ENCODE assay signal across 1 cellular context in the genomic region with DNA sequence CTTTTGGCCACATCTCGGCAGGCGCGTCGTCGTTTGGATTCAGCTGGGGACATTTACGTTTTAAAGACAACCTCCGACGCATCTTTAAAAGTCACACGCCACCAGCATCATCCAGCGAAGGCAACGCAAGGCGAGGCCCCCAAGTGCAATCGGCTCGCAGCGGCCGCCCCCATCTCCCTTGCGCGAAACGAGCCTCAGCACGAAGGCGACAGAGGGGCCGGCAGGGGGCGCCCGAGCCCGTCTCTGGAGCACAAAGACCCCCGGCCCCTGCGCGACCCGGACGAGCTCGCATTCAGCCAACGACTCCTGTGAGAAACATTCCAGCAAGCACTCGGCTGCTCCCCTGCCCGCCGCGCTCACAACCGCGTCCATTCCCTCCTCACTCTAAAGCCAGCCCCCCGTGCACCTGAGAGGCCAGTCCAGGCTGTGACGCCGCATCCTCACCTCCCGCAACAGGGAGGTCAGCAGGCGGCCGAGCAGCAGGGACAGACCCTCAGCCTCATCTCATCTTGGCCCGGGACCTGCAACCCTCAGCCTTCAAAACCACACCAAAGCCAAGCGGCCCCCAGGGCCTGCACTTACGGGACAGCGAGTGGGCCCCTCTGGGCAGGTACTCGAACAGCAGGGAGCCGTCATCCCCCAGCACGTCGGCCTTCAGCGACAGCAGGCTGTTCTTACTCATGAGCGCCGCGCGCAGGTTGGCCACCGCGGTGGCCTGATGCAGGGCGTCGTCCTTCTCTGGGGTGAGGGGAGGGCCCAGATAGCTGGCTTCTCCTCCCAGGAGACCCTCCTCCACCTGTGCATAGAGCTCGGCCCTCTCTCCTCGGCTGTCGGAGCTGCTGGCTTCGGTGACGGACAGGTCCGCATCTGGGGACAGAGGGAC.
TF ChIP-seq lines count a peak whose summit lies in the region.

No MANE protein-coding gene starts in this region.

TF ChIP-seq in H1, 55 proteins besides CTCF, POLR2A, EP300 and RAD21:
- TF ChIP-seq FOSL1 (IDR thresholded peaks at IDR 0.05; ENCODE audit: insufficient read depth, low read depth, low read length), result no peak
- no peak for TF ChIP-seq CHD2 (IDR thresholded peaks at IDR 0.05; ENCODE audit: low read length)
- no peak; the same call in 1 of the 2 replicates for TF ChIP-seq SP1 (IDR thresholded peaks at IDR 0.05; ENCODE audit: low read depth, low read length)
- TF ChIP-seq BCL11A (IDR thresholded peaks at IDR 0.05; ENCODE audit: low read depth in 2 of 2, low read length in 2 of 2), result no peak
- no peak for TF ChIP-seq JUND (IDR thresholded peaks at IDR 0.05; ENCODE audit: low read length)
- TF ChIP-seq, protein P1, sequence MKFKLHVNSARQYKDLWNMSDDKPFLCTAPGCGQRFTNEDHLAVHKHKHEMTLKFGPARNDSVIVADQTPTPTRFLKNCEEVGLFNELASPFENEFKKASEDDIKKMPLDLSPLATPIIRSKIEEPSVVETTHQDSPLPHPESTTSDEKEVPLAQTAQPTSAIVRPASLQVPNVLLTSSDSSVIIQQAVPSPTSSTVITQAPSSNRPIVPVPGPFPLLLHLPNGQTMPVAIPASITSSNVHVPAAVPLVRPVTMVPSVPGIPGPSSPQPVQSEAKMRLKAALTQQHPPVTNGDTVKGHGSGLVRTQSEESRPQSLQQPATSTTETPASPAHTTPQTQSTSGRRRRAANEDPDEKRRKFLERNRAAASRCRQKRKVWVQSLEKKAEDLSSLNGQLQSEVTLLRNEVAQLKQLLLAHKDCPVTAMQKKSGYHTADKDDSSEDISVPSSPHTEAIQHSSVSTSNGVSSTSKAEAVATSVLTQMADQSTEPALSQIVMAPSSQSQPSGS (IDR thresholded peaks at IDR 0.05; ENCODE audit: low read length), result no peak
- TF ChIP-seq SP4 (IDR thresholded peaks at IDR 0.05; ENCODE audit: low read length), result no peak
- TF ChIP-seq HDAC6 (IDR thresholded peaks at IDR 0.05; ENCODE audit: low read depth, low read length), result no peak
- no peak for TF ChIP-seq SIX5 (IDR thresholded peaks at IDR 0.05; ENCODE audit: low read depth, low read length)
- TF ChIP-seq JUN (IDR thresholded peaks at IDR 0.05; ENCODE audit: low read depth, low read length), result no peak
- no peak for TF ChIP-seq TAF7 (optimal IDR thresholded peaks at IDR 0.05; ENCODE audit: borderline replicate concordance, low read depth, low read length)
- 0 out of 2 replicates have a peak, but pooled peaks have one; percentile 11 for TF ChIP-seq SRF (IDR thresholded peaks at IDR 0.05; ENCODE audit: low read depth, low read length)
- TF ChIP-seq SUZ12 (IDR thresholded peaks at IDR 0.05; ENCODE audit: low read length), result no peak
- TF ChIP-seq, protein P2, sequence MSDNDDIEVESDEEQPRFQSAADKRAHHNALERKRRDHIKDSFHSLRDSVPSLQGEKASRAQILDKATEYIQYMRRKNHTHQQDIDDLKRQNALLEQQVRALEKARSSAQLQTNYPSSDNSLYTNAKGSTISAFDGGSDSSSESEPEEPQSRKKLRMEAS (IDR thresholded peaks at IDR 0.05), result peak; percentile 15; the same call in 1 of the 2 replicates
- no peak for TF ChIP-seq NRF1 (IDR thresholded peaks at IDR 0.05; ENCODE audit: low read depth, low read length)
- no peak for TF ChIP-seq RFX5 (IDR thresholded peaks at IDR 0.05; ENCODE audit: borderline replicate concordance, low read depth, low read length)
- no peak for TF ChIP-seq PHF8 (conservative IDR thresholded peaks at IDR 0.05; ENCODE audit: low read depth, low read length)
- peak; percentile 61; the same call in 1 of the 2 replicates for TF ChIP-seq TEAD4 (IDR thresholded peaks at IDR 0.05; ENCODE audit: low read depth, low read length)
- TF ChIP-seq SIN3A (conservative IDR thresholded peaks at IDR 0.05 in 1 of 2, IDR thresholded peaks at IDR 0.05 in 1 of 2; ENCODE audit: low read depth in 1 of 2, low read length in 2 of 2), result peak in 1 of 2 experiments; percentile 85; a peak in 2 of 4 replicates
- no peak for TF ChIP-seq MAFK (IDR thresholded peaks at IDR 0.05; ENCODE audit: low read depth, low read length)
- TF ChIP-seq RBBP5 (IDR thresholded peaks at IDR 0.05; ENCODE audit: borderline replicate concordance, low read depth, low read length), result 0 out of 2 replicates have a peak, but pooled peaks have one; percentile 52
- TF ChIP-seq CTBP2 (IDR thresholded peaks at IDR 0.05; ENCODE audit: borderline replicate concordance, insufficient read depth, insufficient read length, low read length), result peak; percentile 72
- no peak for TF ChIP-seq KDM5A (IDR thresholded peaks at IDR 0.05; ENCODE audit: low read length)
- no peak for TF ChIP-seq SIRT6 (IDR thresholded peaks at IDR 0.05; ENCODE audit: low read length)
- TF ChIP-seq BRCA1 (IDR thresholded peaks at IDR 0.05; ENCODE audit: low read depth, low read length), result no peak
- no peak for TF ChIP-seq NANOG (IDR thresholded peaks at IDR 0.05; ENCODE audit: insufficient read depth, low read depth, low read length, poor library complexity, severe bottlenecking)
- no peak for TF ChIP-seq SP2 (IDR thresholded peaks at IDR 0.05; ENCODE audit: low read length)
- no peak for TF ChIP-seq KDM1A (IDR thresholded peaks at IDR 0.05; ENCODE audit: borderline replicate concordance, low read length)
- TF ChIP-seq HDAC2 (IDR thresholded peaks at IDR 0.05; ENCODE audit: borderline replicate concordance in 1 of 2, low read depth in 2 of 2, low read length in 2 of 2), result 0 out of 4 replicates have a peak, but pooled peaks of 1 of the 2 experiments have one; percentile 18
- TF ChIP-seq YY1 (IDR thresholded peaks at IDR 0.05; ENCODE audit: low read depth, low read length), result no peak
- TF ChIP-seq, protein P3, sequence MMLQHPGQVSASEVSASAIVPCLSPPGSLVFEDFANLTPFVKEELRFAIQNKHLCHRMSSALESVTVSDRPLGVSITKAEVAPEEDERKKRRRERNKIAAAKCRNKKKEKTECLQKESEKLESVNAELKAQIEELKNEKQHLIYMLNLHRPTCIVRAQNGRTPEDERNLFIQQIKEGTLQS (IDR thresholded peaks at IDR 0.05; ENCODE audit: insufficient read depth, low read depth, low read length), result no peak
- no peak for TF ChIP-seq KDM4A (IDR thresholded peaks at IDR 0.05; ENCODE audit: low read depth, low read length, severe bottlenecking)
- TF ChIP-seq CBX5 (IDR thresholded peaks at IDR 0.05; ENCODE audit: low read depth, low read length), result no peak
- TF ChIP-seq BACH1 (IDR thresholded peaks at IDR 0.05; ENCODE audit: low read length), result peak; percentile 76
- TF ChIP-seq CEBPB (IDR thresholded peaks at IDR 0.05; ENCODE audit: low read depth, low read length), result no peak
- TF ChIP-seq, protein P4, sequence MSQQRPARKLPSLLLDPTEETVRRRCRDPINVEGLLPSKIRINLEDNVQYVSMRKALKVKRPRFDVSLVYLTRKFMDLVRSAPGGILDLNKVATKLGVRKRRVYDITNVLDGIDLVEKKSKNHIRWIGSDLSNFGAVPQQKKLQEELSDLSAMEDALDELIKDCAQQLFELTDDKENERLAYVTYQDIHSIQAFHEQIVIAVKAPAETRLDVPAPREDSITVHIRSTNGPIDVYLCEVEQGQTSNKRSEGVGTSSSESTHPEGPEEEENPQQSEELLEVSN (IDR thresholded peaks at IDR 0.05), result no peak
- TF ChIP-seq ASH2L (IDR thresholded peaks at IDR 0.05; ENCODE audit: low read length), result peak; percentile 88
- TF ChIP-seq POU5F1 (IDR thresholded peaks at IDR 0.05; ENCODE audit: low read depth, low read length), result no peak
- TF ChIP-seq GTF2F1 (IDR thresholded peaks at IDR 0.05; ENCODE audit: borderline replicate concordance, low read depth, low read length), result no peak
- peak; percentile 52; the same call in 1 of the 2 replicates for TF ChIP-seq CREB1 (IDR thresholded peaks at IDR 0.05)
- TF ChIP-seq, protein P5, sequence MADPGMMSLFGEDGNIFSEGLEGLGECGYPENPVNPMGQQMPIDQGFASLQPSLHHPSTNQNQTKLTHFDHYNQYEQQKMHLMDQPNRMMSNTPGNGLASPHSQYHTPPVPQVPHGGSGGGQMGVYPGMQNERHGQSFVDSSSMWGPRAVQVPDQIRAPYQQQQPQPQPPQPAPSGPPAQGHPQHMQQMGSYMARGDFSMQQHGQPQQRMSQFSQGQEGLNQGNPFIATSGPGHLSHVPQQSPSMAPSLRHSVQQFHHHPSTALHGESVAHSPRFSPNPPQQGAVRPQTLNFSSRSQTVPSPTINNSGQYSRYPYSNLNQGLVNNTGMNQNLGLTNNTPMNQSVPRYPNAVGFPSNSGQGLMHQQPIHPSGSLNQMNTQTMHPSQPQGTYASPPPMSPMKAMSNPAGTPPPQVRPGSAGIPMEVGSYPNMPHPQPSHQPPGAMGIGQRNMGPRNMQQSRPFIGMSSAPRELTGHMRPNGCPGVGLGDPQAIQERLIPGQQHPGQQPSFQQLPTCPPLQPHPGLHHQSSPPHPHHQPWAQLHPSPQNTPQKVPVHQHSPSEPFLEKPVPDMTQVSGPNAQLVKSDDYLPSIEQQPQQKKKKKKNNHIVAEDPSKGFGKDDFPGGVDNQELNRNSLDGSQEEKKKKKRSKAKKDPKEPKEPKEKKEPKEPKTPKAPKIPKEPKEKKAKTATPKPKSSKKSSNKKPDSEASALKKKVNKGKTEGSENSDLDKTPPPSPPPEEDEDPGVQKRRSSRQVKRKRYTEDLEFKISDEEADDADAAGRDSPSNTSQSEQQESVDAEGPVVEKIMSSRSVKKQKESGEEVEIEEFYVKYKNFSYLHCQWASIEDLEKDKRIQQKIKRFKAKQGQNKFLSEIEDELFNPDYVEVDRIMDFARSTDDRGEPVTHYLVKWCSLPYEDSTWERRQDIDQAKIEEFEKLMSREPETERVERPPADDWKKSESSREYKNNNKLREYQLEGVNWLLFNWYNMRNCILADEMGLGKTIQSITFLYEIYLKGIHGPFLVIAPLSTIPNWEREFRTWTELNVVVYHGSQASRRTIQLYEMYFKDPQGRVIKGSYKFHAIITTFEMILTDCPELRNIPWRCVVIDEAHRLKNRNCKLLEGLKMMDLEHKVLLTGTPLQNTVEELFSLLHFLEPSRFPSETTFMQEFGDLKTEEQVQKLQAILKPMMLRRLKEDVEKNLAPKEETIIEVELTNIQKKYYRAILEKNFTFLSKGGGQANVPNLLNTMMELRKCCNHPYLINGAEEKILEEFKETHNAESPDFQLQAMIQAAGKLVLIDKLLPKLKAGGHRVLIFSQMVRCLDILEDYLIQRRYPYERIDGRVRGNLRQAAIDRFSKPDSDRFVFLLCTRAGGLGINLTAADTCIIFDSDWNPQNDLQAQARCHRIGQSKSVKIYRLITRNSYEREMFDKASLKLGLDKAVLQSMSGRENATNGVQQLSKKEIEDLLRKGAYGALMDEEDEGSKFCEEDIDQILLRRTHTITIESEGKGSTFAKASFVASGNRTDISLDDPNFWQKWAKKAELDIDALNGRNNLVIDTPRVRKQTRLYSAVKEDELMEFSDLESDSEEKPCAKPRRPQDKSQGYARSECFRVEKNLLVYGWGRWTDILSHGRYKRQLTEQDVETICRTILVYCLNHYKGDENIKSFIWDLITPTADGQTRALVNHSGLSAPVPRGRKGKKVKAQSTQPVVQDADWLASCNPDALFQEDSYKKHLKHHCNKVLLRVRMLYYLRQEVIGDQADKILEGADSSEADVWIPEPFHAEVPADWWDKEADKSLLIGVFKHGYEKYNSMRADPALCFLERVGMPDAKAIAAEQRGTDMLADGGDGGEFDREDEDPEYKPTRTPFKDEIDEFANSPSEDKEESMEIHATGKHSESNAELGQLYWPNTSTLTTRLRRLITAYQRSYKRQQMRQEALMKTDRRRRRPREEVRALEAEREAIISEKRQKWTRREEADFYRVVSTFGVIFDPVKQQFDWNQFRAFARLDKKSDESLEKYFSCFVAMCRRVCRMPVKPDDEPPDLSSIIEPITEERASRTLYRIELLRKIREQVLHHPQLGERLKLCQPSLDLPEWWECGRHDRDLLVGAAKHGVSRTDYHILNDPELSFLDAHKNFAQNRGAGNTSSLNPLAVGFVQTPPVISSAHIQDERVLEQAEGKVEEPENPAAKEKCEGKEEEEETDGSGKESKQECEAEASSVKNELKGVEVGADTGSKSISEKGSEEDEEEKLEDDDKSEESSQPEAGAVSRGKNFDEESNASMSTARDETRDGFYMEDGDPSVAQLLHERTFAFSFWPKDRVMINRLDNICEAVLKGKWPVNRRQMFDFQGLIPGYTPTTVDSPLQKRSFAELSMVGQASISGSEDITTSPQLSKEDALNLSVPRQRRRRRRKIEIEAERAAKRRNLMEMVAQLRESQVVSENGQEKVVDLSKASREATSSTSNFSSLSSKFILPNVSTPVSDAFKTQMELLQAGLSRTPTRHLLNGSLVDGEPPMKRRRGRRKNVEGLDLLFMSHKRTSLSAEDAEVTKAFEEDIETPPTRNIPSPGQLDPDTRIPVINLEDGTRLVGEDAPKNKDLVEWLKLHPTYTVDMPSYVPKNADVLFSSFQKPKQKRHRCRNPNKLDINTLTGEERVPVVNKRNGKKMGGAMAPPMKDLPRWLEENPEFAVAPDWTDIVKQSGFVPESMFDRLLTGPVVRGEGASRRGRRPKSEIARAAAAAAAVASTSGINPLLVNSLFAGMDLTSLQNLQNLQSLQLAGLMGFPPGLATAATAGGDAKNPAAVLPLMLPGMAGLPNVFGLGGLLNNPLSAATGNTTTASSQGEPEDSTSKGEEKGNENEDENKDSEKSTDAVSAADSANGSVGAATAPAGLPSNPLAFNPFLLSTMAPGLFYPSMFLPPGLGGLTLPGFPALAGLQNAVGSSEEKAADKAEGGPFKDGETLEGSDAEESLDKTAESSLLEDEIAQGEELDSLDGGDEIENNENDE (IDR thresholded peaks at IDR 0.05; ENCODE audit: insufficient replicate concordance, low read length), result no peak
- no peak for TF ChIP-seq CBX8 (IDR thresholded peaks at IDR 0.05; ENCODE audit: borderline replicate concordance, low read depth, low read length)
- TF ChIP-seq TCF12 (IDR thresholded peaks at IDR 0.05; ENCODE audit: low read depth, low read length), result no peak
- TF ChIP-seq SAP30 (IDR thresholded peaks at IDR 0.05; ENCODE audit: insufficient read depth, insufficient replicate concordance, low read length), result no peak
- TF ChIP-seq EZH2 (IDR thresholded peaks at IDR 0.05; ENCODE audit: low read depth, low read length, severe bottlenecking), result no peak
- TF ChIP-seq, protein P6, sequence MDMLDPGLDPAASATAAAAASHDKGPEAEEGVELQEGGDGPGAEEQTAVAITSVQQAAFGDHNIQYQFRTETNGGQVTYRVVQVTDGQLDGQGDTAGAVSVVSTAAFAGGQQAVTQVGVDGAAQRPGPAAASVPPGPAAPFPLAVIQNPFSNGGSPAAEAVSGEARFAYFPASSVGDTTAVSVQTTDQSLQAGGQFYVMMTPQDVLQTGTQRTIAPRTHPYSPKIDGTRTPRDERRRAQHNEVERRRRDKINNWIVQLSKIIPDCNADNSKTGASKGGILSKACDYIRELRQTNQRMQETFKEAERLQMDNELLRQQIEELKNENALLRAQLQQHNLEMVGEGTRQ (IDR thresholded peaks at IDR 0.05; ENCODE audit: low read length), result no peak
- TF ChIP-seq GABPA (IDR thresholded peaks at IDR 0.05; ENCODE audit: borderline replicate concordance, insufficient read depth, low read length), result no peak; the same call in 1 of the 2 replicates
- no peak for TF ChIP-seq RNF2 (IDR thresholded peaks at IDR 0.05; ENCODE audit: borderline replicate concordance, low read depth, low read length, missing control alignments, poor library complexity, severe bottlenecking)
- TF ChIP-seq ZNF274 (IDR thresholded peaks at IDR 0.05; ENCODE audit: borderline replicate concordance, extremely low read depth, low read length), result no peak
- TF ChIP-seq TBP (IDR thresholded peaks at IDR 0.05; ENCODE audit: low read depth, low read length), result no peak
- TF ChIP-seq TAF1 (IDR thresholded peaks at IDR 0.05; ENCODE audit: low read depth, low read length), result no peak
- TF ChIP-seq POLR2AphosphoS5 (IDR thresholded peaks at IDR 0.05; ENCODE audit: low read depth, low read length), result no peak
- TF ChIP-seq EGR1 (IDR thresholded peaks at IDR 0.05; ENCODE audit: borderline replicate concordance, low read depth, low read length), result no peak
- TF ChIP-seq CHD1 (IDR thresholded peaks at IDR 0.05; ENCODE audit: low read depth, low read length), result no peak
- TF ChIP-seq RXRA (IDR thresholded peaks at IDR 0.05; ENCODE audit: insufficient read depth, low read depth, low read length), result no peak
